ENCODE assay signal across 15 cellular contexts in genomic region chr11:12112731-12113130, GRCh38. TPM values are rescaled to one million over a fixed set of nuclear protein-coding genes. Genes with fewer than 3 reads are reported as not detected.
DNase-seq lines count a peak whose midpoint lies in the region; ATAC-seq, FAIRE-seq and TF ChIP-seq lines count a peak whose summit lies in the region.
"Had no signal": no experiment of that assay in that cellular context is flagged by ENCODE, and none has a peak within 500 bp of the region (broad histone marks: within the 10 kb centered on the region; RNA-seq: fewer than 3 reads in every experiment).

No MANE protein-coding gene starts in this region.

- H3K4me1 ChIP-seq in A549, result peaks cover 32% of the 10 kb centered on the region
- H3K4me1 ChIP-seq in HAP-1, result peaks cover 10% of the 10 kb centered on the region

- H3K4me3 ChIP-seq in A549 (no peak overlapping the region), choroid plexus epithelial cell (ENCODE audit: low read depth, low read length) (peak overlapping the region; percentile 20), HAP-1 (no peak overlapping the region)
- H3K4me3 ChIP-seq: BLaER1 treated with 17β-estradiol and CSF1 and Interleukin-3, amounts not matched to agents 10 nM and 100 nM had no signal

- no peak for TF ChIP-seq RAD21 in A549 (conservative IDR thresholded peaks at IDR 0.05 in 1 of 2, IDR thresholded peaks at IDR 0.05 in 1 of 2)

- no peak for TF ChIP-seq EP300 in A549 (IDR thresholded peaks at IDR 0.05)

- H3K4me2 ChIP-seq in A549, result peak overlapping the region; percentile 95

- no peak for TF ChIP-seq POLR2A in A549 (IDR thresholded peaks at IDR 0.05; ENCODE audit: low read length)

- POLR2A ChIA-PET in A549 (lab: Yijun Ruan, JAX), result no interaction called here

- no peak overlapping the region for H3K27ac Mint-ChIP-seq in naive B cell
- H3K27ac Mint-ChIP-seq: dendritic cell treated with granulocyte-macrophage colony-stimulating factor and Interleukin-4, amounts not matched to agents 40 ng/mL and 50 ng/mL, for 4 days had no signal

- peaks cover 24 to 57% (median 42%) of the 10 kb centered on the region in 3 donors for H3K27me3 Mint-ChIP-seq in naive B cell
- H3K27me3 Mint-ChIP-seq: dendritic cell treated with granulocyte-macrophage colony-stimulating factor and Interleukin-4, amounts not matched to agents 40 ng/mL and 50 ng/mL, for 4 days had no signal

- peak overlapping the region in 5 of 8 donors; percentile 12 to 67 (median 53) for H3K4me3 Mint-ChIP-seq in naive B cell
- H3K4me3 Mint-ChIP-seq: dendritic cell treated with granulocyte-macrophage colony-stimulating factor and Interleukin-4, amounts not matched to agents 40 ng/mL and 50 ng/mL, for 4 days had no signal

- 79% methylated on average over 2 of the region's 2 CpGs for WGBS in A549 (ENCODE audit: missing lambda C conversion rate)

- peaks cover 4 to 7% (median 6%) of the 10 kb centered on the region in 3 donors for H3K4me1 Mint-ChIP-seq in naive B cell

- ATAC-seq in A549 (no peak), naive B cell (ENCODE audit: low read depth in 2 of 2) (no peak), GM21786 (IDR thresholded peaks at IDR 0.05; ENCODE audit: unreplicated experiment) (no peak), GM19328 (IDR thresholded peaks at IDR 0.05; ENCODE audit: unreplicated experiment) (no peak)
- ATAC-seq: right lobe of liver had no signal

- H3K27me3 ChIP-seq in HAP-1 (ENCODE audit: low read depth), result no peaks in the 10 kb centered on the region
- H3K27me3 ChIP-seq: right lobe of liver had no signal

- H3K27ac ChIP-seq in A549, result no peak overlapping the region
- H3K27ac ChIP-seq: BLaER1 treated with 17β-estradiol and CSF1 and Interleukin-3, amounts not matched to agents 10 nM and 100 nM; HL-60; right lobe of liver had no signal

- in situ Hi-C loops in HAP-1 (cut with MboI; ENCODE audit: low sequenced_read_pairs), result no loop called here

- H3K36me3 ChIP-seq in HAP-1 (replicated peaks), result no peaks in the 10 kb centered on the region
- H3K36me3 ChIP-seq: BLaER1 treated with 17β-estradiol and CSF1 and Interleukin-3, amounts not matched to agents 10 nM and 100 nM; right lobe of liver had no signal

- H3K36me3 Mint-ChIP-seq in naive B cell, result peaks cover 0 to 8% of the 10 kb centered on the region in 2 donors

- CTCF ChIA-PET in A549 (lab: Yijun Ruan, JAX), result interaction anchor here (0.7 to 1.6 kb wide), 3 partner anchors 22 to 37 kb away, joined by 3 to 5 read pairs (median 3); no protein-coding TSS in a partner anchor

- DNase-seq in A549 (ENCODE audit: low read depth in 1 of 2, low spot score in 1 of 2) (no peak), HT1080 (ENCODE audit: low read depth) (peak; percentile 52), choroid plexus epithelial cell (ENCODE audit: low read depth) (no peak), naive B cell (no peak), HAP-1 (ENCODE audit: low spot score in 2 of 2) (no peak), NCI-H187 treated with DMSO at 0.1 percent for 48 hours (lab: John Stamatoyannopoulos, UW) (no peak)
- DNase-seq: activated effector memory CD4-positive, alpha-beta T cell treated with Interleukin-2 at 50 U/mL for 16 hours; GF-D8; MM.1S; right lobe of liver had no signal

- no peaks in the 10 kb centered on the region for H3K9me3 ChIP-seq in A549
- H3K9me3 ChIP-seq in HAP-1, result no peaks in the 10 kb centered on the region
- H3K9me3 ChIP-seq: BLaER1 treated with 17β-estradiol and CSF1 and Interleukin-3, amounts not matched to agents 10 nM and 100 nM; right lobe of liver had no signal

- TF ChIP-seq CTCF in A549 (IDR thresholded peaks at IDR 0.05) (no peak), choroid plexus epithelial cell (conservative IDR thresholded peaks at IDR 0.05; ENCODE audit: low read depth, low read length) (no peak)

- no peak for FAIRE-seq in A549 (lab: Jason Lieb, UNC)

- H3K9me3 Mint-ChIP-seq in naive B cell, result no peaks in the 10 kb centered on the region
- H3K9me3 Mint-ChIP-seq: dendritic cell treated with granulocyte-macrophage colony-stimulating factor and Interleukin-4, amounts not matched to agents 40 ng/mL and 50 ng/mL, for 4 days had no signal

TF ChIP-seq in A549, 52 proteins besides CTCF, POLR2A, EP300 and RAD21:
- TF ChIP-seq GATA3 (IDR thresholded peaks at IDR 0.05; ENCODE audit: borderline replicate concordance) (no peak), POLR2AphosphoS2 (conservative IDR thresholded peaks at IDR 0.05; ENCODE audit: low read length) (no peak), USF2 (IDR thresholded peaks at IDR 0.05) (no peak), MAFK (IDR thresholded peaks at IDR 0.05; ENCODE audit: partially characterized antibody) (no peak), RCOR1 (IDR thresholded peaks at IDR 0.05; ENCODE audit: low read depth, low read length) (no peak), KDM1A (IDR thresholded peaks at IDR 0.05; ENCODE audit: low read depth) (no peak), MYC (IDR thresholded peaks at IDR 0.05; ENCODE audit: borderline replicate concordance, low read length) (no peak), RARB (CRISPR knock-in tag; IDR thresholded peaks at IDR 0.05) (no peak), HOXA7 (CRISPR knock-in tag; IDR thresholded peaks at IDR 0.05) (no peak), NR3C1 (IDR thresholded peaks at IDR 0.05) (no peak), HOXB5 (CRISPR knock-in tag; IDR thresholded peaks at IDR 0.05) (no peak), RFX5 (IDR thresholded peaks at IDR 0.05) (no peak)
- TF ChIP-seq, protein P1, sequence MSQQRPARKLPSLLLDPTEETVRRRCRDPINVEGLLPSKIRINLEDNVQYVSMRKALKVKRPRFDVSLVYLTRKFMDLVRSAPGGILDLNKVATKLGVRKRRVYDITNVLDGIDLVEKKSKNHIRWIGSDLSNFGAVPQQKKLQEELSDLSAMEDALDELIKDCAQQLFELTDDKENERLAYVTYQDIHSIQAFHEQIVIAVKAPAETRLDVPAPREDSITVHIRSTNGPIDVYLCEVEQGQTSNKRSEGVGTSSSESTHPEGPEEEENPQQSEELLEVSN (IDR thresholded peaks at IDR 0.05; ENCODE audit: borderline replicate concordance, low read depth), result no peak
- TF ChIP-seq, protein P2, sequence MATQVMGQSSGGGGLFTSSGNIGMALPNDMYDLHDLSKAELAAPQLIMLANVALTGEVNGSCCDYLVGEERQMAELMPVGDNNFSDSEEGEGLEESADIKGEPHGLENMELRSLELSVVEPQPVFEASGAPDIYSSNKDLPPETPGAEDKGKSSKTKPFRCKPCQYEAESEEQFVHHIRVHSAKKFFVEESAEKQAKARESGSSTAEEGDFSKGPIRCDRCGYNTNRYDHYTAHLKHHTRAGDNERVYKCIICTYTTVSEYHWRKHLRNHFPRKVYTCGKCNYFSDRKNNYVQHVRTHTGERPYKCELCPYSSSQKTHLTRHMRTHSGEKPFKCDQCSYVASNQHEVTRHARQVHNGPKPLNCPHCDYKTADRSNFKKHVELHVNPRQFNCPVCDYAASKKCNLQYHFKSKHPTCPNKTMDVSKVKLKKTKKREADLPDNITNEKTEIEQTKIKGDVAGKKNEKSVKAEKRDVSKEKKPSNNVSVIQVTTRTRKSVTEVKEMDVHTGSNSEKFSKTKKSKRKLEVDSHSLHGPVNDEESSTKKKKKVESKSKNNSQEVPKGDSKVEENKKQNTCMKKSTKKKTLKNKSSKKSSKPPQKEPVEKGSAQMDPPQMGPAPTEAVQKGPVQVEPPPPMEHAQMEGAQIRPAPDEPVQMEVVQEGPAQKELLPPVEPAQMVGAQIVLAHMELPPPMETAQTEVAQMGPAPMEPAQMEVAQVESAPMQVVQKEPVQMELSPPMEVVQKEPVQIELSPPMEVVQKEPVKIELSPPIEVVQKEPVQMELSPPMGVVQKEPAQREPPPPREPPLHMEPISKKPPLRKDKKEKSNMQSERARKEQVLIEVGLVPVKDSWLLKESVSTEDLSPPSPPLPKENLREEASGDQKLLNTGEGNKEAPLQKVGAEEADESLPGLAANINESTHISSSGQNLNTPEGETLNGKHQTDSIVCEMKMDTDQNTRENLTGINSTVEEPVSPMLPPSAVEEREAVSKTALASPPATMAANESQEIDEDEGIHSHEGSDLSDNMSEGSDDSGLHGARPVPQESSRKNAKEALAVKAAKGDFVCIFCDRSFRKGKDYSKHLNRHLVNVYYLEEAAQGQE (IDR thresholded peaks at IDR 0.05), result no peak

RNA-seq across cellular contexts. Expression of gene MICAL2, which starts 2.3 kb away (rescaled TPM):
- polyA plus RNA-seq in A549 (2011; rRNA removed) (42.1 and 52.4 TPM in 2 replicates), A549 (2017; fragmentation: RNase III; extraction: RNeasy Plus Mini Kit Qiagen cat#74134 plus additional on column Dnase treatment) (39.8 to 43.6 TPM (median 43.5 TPM) in 3 replicates), naive B cell (ENCODE audit: low read depth in 6 of 6) (1 to 10 TPM in 1 of 6 donors, under 1 TPM in 1, not detected in 4; 0.05 to 1.3 TPM)
- 19.3 and 22.9 TPM in 2 replicates for polyA plus RNA-seq in A549 (2012; cell fraction: cytosol; rRNA removed)
- 25.5 and 31.9 TPM in 2 replicates for polyA plus RNA-seq in A549 (2012; cell fraction: nucleus; rRNA removed)
- polyA minus RNA-seq in A549 (2011; rRNA and poly(A)+ RNA removed), result 104 and 112 TPM in 2 replicates
- 254 and 314 TPM in 2 replicates for total RNA-seq in HT1080 (2014; rRNA removed; shearing (Covaris generic))
- 177 and 224 TPM in 2 replicates for polyA plus RNA-seq in HT1080 (2015; cell fraction: cytosol; rRNA removed)
- polyA plus RNA-seq in HT1080 (2015; cell fraction: nucleus; rRNA removed), result 244 and 254 TPM in 2 replicates

Comparison
In these comparisons a context has a peak if more than half of its experiments do, and no peak if none do; other contexts are left out.
1. RNA of gene MICAL2, which starts 2.3 kb away (polyA plus RNA-seq): 19.3 to 52.4 TPM in A549; 0.05 to 1.3 TPM in naive B cell; every median in the first group is over 4 times any median in the second.